ENCODE assay signal across 13 cellular contexts in genomic region chr22:42945736-42946135, GRCh38.
A peak's percentile ranks its signal among the peaks of the same experiment; 100 is the strongest.
DNase-seq lines count a peak whose midpoint lies in the region; ATAC-seq and TF ChIP-seq lines count a peak whose summit lies in the region.
"Had no signal": no experiment of that assay in that cellular context is flagged by ENCODE, and none has a peak within 500 bp of the region (broad histone marks: within the 10 kb centered on the region; RNA-seq: fewer than 3 reads in every experiment).

No MANE protein-coding gene starts in this region.

- peaks cover 0 to 6% (median 0%) of the 10 kb centered on the region in 9 donors for H3K36me3 ChIP-seq in heart left ventricle
- H3K36me3 ChIP-seq in brain microvascular endothelial cell (replicated peaks) = peaks cover 2% of the 10 kb centered on the region
- H3K36me3 ChIP-seq in mesenchymal stem cell (ENCODE audit: control insufficient read depth in 1 of 2, insufficient read depth in 2 of 2, low read depth in 1 of 2, low read length in 2 of 2) = peaks cover 7 to 21% of the 10 kb centered on the region in 2 experiments
- no peaks in the 10 kb centered on the region for H3K36me3 ChIP-seq in uterus
- peaks cover 8% of the 10 kb centered on the region for H3K36me3 ChIP-seq in SJCRH30
- 0 out of 2 replicates have a peak, but pooled peaks cover 4% of the 10 kb centered on the region for H3K36me3 ChIP-seq in GM23248 (ENCODE audit: low read depth)

- H2BK12ac ChIP-seq in mesenchymal stem cell (ENCODE audit: low read length in 2 of 2) = peak overlapping the region; percentile 38 to 79

- peak overlapping the region; percentile 65 for H4K91ac ChIP-seq in mesenchymal stem cell (ENCODE audit: low read length)

- H3K18ac ChIP-seq in mesenchymal stem cell (ENCODE audit: low read depth in 1 of 2, low read length in 2 of 2) = peak overlapping the region; percentile 56 to 74

- H4K20me1 ChIP-seq in GM23248 (ENCODE audit: insufficient read depth) = no peaks in the 10 kb centered on the region

- H3K4me2 ChIP-seq in mesenchymal stem cell (ENCODE audit: low read length, poor library complexity, severe bottlenecking) = no peak overlapping the region
- no peak overlapping the region for H3K4me2 ChIP-seq in GM23248 (ENCODE audit: unreplicated experiment)

- TF ChIP-seq CTCF in heart left ventricle (IDR thresholded peaks at IDR 0.05) = no peak
- no peak for TF ChIP-seq CTCF in brain microvascular endothelial cell (IDR thresholded peaks at IDR 0.05; ENCODE audit: low read depth, low read length, missing control alignments)
- TF ChIP-seq CTCF in uterus (IDR thresholded peaks at IDR 0.05) = no peak

- H2BK120ac ChIP-seq in mesenchymal stem cell (ENCODE audit: low read depth, low read length) = peak overlapping the region; percentile 23

- no peak overlapping the region for H3K9ac ChIP-seq in mesenchymal stem cell (ENCODE audit: low read length)
- no peak overlapping the region for H3K9ac ChIP-seq in GM23248

- H3K27me3 ChIP-seq in heart left ventricle = no peaks in the 10 kb centered on the region
- H3K27me3 ChIP-seq in brain microvascular endothelial cell (replicated peaks) = no peaks in the 10 kb centered on the region
- H3K27me3 ChIP-seq in mesenchymal stem cell (ENCODE audit: control insufficient read depth in 1 of 2, insufficient read depth in 1 of 2, low read length in 2 of 2) = no peaks in the 10 kb centered on the region
- no peaks in the 10 kb centered on the region for H3K27me3 ChIP-seq in uterus
- no peaks in the 10 kb centered on the region for H3K27me3 ChIP-seq in SJCRH30
- no peaks in the 10 kb centered on the region for H3K27me3 ChIP-seq in GM23248 (replicated peaks; ENCODE audit: insufficient read depth)
- H3K27me3 ChIP-seq: dorsolateral prefrontal cortex had no signal

- ATAC-seq in heart left ventricle = no peak
- ATAC-seq in Right ventricle myocardium superior (ENCODE audit: poor library complexity) = no peak
- ATAC-seq in activated CD4-positive, CD25-positive, alpha-beta regulatory T cell treated with anti-CD3 and anti-CD28 coated beads, Interleukin-2, amount 50 U/mL, for 24 hours = no peak

- H2BK5ac ChIP-seq in mesenchymal stem cell (ENCODE audit: low read depth, low read length, poor library complexity, severe bottlenecking) = no peak overlapping the region

- peaks cover 26% of the 10 kb centered on the region; the same call in 1 of the 2 replicates for H3F3A ChIP-seq in GM23248 (ENCODE audit: insufficient read depth)

- in situ Hi-C loops in brain microvascular endothelial cell (cut with HindIII; ENCODE audit: low pct_ligation_motif_present, low sequenced_read_pairs) = no loop called here
- in situ Hi-C loops in GM23248 (cut with MboI) = no loop called here

- 62 to 69% (median 67%) methylated on average over 5 of the region's 5 CpGs for WGBS in heart left ventricle, 4 donors
- whole genome bisulfite sequencing in mesenchymal stem cell = 89% methylated on average over 5 of the region's 5 CpGs
- 84% methylated on average over 5 of the region's 5 CpGs for WGBS in GM23248 (ENCODE audit: low coverage in 1 of 2, low lambda C conversion rate in 2 of 2, missing lambda C conversion rate in 2 of 2), 2 experiments

- H3K79me1 ChIP-seq in mesenchymal stem cell (replicated peaks; ENCODE audit: low read length, poor library complexity, severe bottlenecking) = peaks cover 35% of the 10 kb centered on the region

- peak overlapping the region; percentile 61 for H2AK5ac ChIP-seq in mesenchymal stem cell (ENCODE audit: low read length, severe bottlenecking)

- H2AFZ ChIP-seq in mesenchymal stem cell (ENCODE audit: low read depth, low read length) (no peak overlapping the region), GM23248 (no peak overlapping the region)

- H4K8ac ChIP-seq in mesenchymal stem cell (ENCODE audit: low read length) = peak overlapping the region; percentile 12

- H3K4me3 ChIP-seq in heart left ventricle = no peak overlapping the region
- H3K4me3 ChIP-seq in brain microvascular endothelial cell (ENCODE audit: low read depth, low read length) = no peak overlapping the region
- H3K4me3 ChIP-seq in mesenchymal stem cell (ENCODE audit: insufficient read depth in 1 of 2, low read depth in 1 of 2, low read length in 2 of 2) = no peak overlapping the region
- H3K4me3 ChIP-seq in uterus = no peak overlapping the region
- H3K4me3 ChIP-seq in SJCRH30 = no peak overlapping the region
- no peak overlapping the region for H3K4me3 ChIP-seq in GM23248
- H3K4me3 ChIP-seq: dorsolateral prefrontal cortex had no signal

- no peak overlapping the region for H2BK15ac ChIP-seq in mesenchymal stem cell (ENCODE audit: low read depth, poor library complexity, severe bottlenecking)

- peaks cover 97% of the 10 kb centered on the region for H3K79me2 ChIP-seq in GM23248 (ENCODE audit: insufficient read depth)

- H3K4ac ChIP-seq in mesenchymal stem cell (ENCODE audit: low read depth in 1 of 2, low read length in 2 of 2) = peak overlapping the region in 1 of 2 experiments; percentile 27

- intact Hi-C loops in heart left ventricle (cut with DNase I) (loop anchor here in 1 of 10 donors (10.0 kb wide), 1 partner anchor 69 kb away; the partner anchor contains the start of gene PACSIN2), Right ventricle myocardium superior (cut with DNase I) (no loop called here), uterus (cut with DNase I; ENCODE audit: low total_unique reads) (no loop called here)

- H3K4me1 ChIP-seq in heart left ventricle (peaks cover 21 to 99% (median 79%) of the 10 kb centered on the region in 12 donors), mesenchymal stem cell (ENCODE audit: control insufficient read depth, insufficient read depth, low read depth, low read length) (peaks cover 33% of the 10 kb centered on the region), uterus (no peaks in the 10 kb centered on the region), SJCRH30 (peaks cover 27% of the 10 kb centered on the region), GM23248 (ENCODE audit: insufficient read depth) (peaks cover 18% of the 10 kb centered on the region)

- DNase-seq in heart left ventricle (no peak), Right ventricle myocardium superior (no peak), brain microvascular endothelial cell (no peak), mesenchymal stem cell (no peak), uterus (no peak), SJCRH30 (no peak), GM23248 (no peak)
- DNase-seq: dorsolateral prefrontal cortex; hippocampal formation; NCI-H1694; OCI-M1; stimulated activated CD4-positive, alpha-beta T cell treated with anti-CD3 and anti-CD28 coated beads, Interleukin-1b, Interleukin-23, amount 100 ng/mL, for 48 hours had no signal

- TF ChIP-seq POLR2A in heart left ventricle (IDR thresholded peaks at IDR 0.05) = no peak
- TF ChIP-seq POLR2A in uterus (IDR thresholded peaks at IDR 0.05) = no peak

- peak overlapping the region; percentile 0 to 92 (median 53) for H3K27ac ChIP-seq in heart left ventricle
- peak overlapping the region; percentile 4 for H3K27ac ChIP-seq in brain microvascular endothelial cell
- no peak overlapping the region for H3K27ac ChIP-seq in mesenchymal stem cell (ENCODE audit: low read length, poor library complexity, severe bottlenecking)
- H3K27ac ChIP-seq in uterus = peak overlapping the region; percentile 14 to 40
- no peak overlapping the region for H3K27ac ChIP-seq in SJCRH30
- H3K27ac ChIP-seq in GM23248 = no peak overlapping the region

- H3K23ac ChIP-seq in mesenchymal stem cell (ENCODE audit: low read length in 2 of 2) = peak overlapping the region in 1 of 2 experiments; percentile 12

- H3K9me3 ChIP-seq in heart left ventricle = no peaks in the 10 kb centered on the region
- no peaks in the 10 kb centered on the region for H3K9me3 ChIP-seq in mesenchymal stem cell (ENCODE audit: control insufficient read depth, low read length)
- no peaks in the 10 kb centered on the region for H3K9me3 ChIP-seq in uterus
- no peaks in the 10 kb centered on the region for H3K9me3 ChIP-seq in SJCRH30 (replicated peaks)
- no peaks in the 10 kb centered on the region for H3K9me3 ChIP-seq in GM23248 (ENCODE audit: low read depth)

- no peaks in the 10 kb centered on the region for H3K9me2 ChIP-seq in GM23248 (ENCODE audit: insufficient read depth)

- peak overlapping the region in 1 of 2 experiments; percentile 71 for H3K14ac ChIP-seq in mesenchymal stem cell (ENCODE audit: low read length in 2 of 2)

Comparison
In these comparisons a context has a peak if more than half of its experiments do, and no peak if none do; other contexts are left out.
1. H3K27ac ChIP-seq: peak in heart left ventricle (12 of 12), brain microvascular endothelial cell (single experiment) and uterus (2 of 2); none in mesenchymal stem cell (single experiment), SJCRH30 (single experiment) and GM23248 (single experiment).